In genomic region chr2:231321556-231322334, GRCh38 we compare ENCODE assay signal across 13 cellular contexts.
DNase-seq lines count a peak whose midpoint lies in the region; ATAC-seq and TF ChIP-seq lines count a peak whose summit lies in the region.
"Had no signal": no experiment of that assay in that cellular context is flagged by ENCODE, and none has a peak within 500 bp of the region (broad histone marks: within the 10 kb centered on the region; RNA-seq: fewer than 3 reads in every experiment).

No MANE protein-coding gene starts in this region.

- H3K9me3 ChIP-seq in neutrophil, result no peaks in the 10 kb centered on the region

- peaks cover 18 to 20% of the 10 kb centered on the region in 2 experiments for H3K4me1 ChIP-seq in neutrophil (ENCODE audit: control insufficient read depth in 1 of 2, insufficient read depth in 1 of 2, low read depth in 1 of 2, low read length in 1 of 2)

- no peak for TF ChIP-seq CTCF in neutrophil (IDR thresholded peaks at IDR 0.05)
- TF ChIP-seq CTCF in GM20000 (IDR thresholded peaks at IDR 0.05; ENCODE audit: extremely low read depth, missing control alignments), result no peak

- no peaks in the 10 kb centered on the region for H3K27me3 ChIP-seq in neutrophil

- no peaks in the 10 kb centered on the region for H3K36me3 ChIP-seq in neutrophil

- H3K4me3 ChIP-seq in neutrophil (ENCODE audit: low read depth in 1 of 2, low read length in 1 of 2), result peak overlapping the region; percentile 32 to 47
- H3K4me3 ChIP-seq: SK-N-MC had no signal

- H3K27ac ChIP-seq in neutrophil, result peak overlapping the region; percentile 69
- H3K27ac ChIP-seq: SK-N-MC had no signal

- ATAC-seq in HG03280 (IDR thresholded peaks at IDR 0.05; ENCODE audit: unreplicated experiment), result no peak
- ATAC-seq in HG02678 (IDR thresholded peaks at IDR 0.05; ENCODE audit: unreplicated experiment), result no peak

- DNase-seq in GDM1 (lab: John Stamatoyannopoulos, UW) (peak; percentile 73), NOMO-1 (lab: John Stamatoyannopoulos, UW; ENCODE audit: unreplicated experiment in 2 of 2) (peak; percentile 89 to 97), globus pallidus (ENCODE audit: low spot score) (peak; percentile 57), GM20000 (ENCODE audit: low spot score) (no peak)
- DNase-seq in stimulated activated CD4-positive, alpha-beta T cell treated with anti-CD3 and anti-CD28 coated beads, Interleukin-2, amount 100 ng/mL, for 48 hours, result no peak
- DNase-seq: activated CD4-positive, alpha-beta T cell treated with anti-CD3 and anti-CD28 coated beads, Interleukin-2, amount 10 ng/mL, durations not matched to agents 24 days and 14 days; activated naive CD4-positive, alpha-beta T cell; kidney; NCI-H446 had no signal

Comparison
In these comparisons a context has a peak if more than half of its experiments do, and no peak if none do; other contexts are left out.
1. DNase-seq: peak in GDM1 (single experiment), NOMO-1 (2 of 2) and globus pallidus (single experiment); none in stimulated activated CD4-positive, alpha-beta T cell treated with anti-CD3 and anti-CD28 coated beads, Interleukin-2, amount 100 ng/mL, for 48 hours (0 of 2) and GM20000 (single experiment).